In genomic region chr5:172953776-172954189, GRCh38 we compare ENCODE assay signal across 14 cellular contexts. TPM values are rescaled to one million over a fixed set of nuclear protein-coding genes. Genes with fewer than 3 reads are reported as not detected.
A peak's percentile ranks its signal among the peaks of the same experiment; 100 is the strongest.
DNase-seq lines count a peak whose midpoint lies in the region; ATAC-seq, FAIRE-seq and TF ChIP-seq lines count a peak whose summit lies in the region.
"Had no signal": no experiment of that assay in that cellular context is flagged by ENCODE, and none has a peak within 500 bp of the region (broad histone marks: within the 10 kb centered on the region; RNA-seq: fewer than 3 reads in every experiment).

No MANE protein-coding gene starts in this region.

- no peaks in the 10 kb centered on the region for H3K27me3 ChIP-seq in BJ (ENCODE audit: control insufficient read depth, insufficient read depth, low read length)
- no peaks in the 10 kb centered on the region for H3K27me3 ChIP-seq in esophagus muscularis mucosa
- H3K27me3 ChIP-seq in pancreas = no peaks in the 10 kb centered on the region
- H3K27me3 ChIP-seq: tibial nerve had no signal

- 40% methylated on average over 3 of the region's 3 CpGs for WGBS in esophagus muscularis mucosa
- WGBS in pancreas, 2 donors = 81 to 83% methylated on average over 3 of the region's 3 CpGs

- ATAC-seq in pancreas = no peak

- POLR2A ChIA-PET in BJ (lab: Charles Lee) (interaction anchor here (0.6 to 1.3 kb wide), 5 partner anchors 47 to 242 kb away, joined by 3 to 11 read pairs (median 4); no protein-coding TSS in a partner anchor), RWPE1 (lab: Yijun Ruan, JAX; ENCODE audit: low non-redundant PET) (no interaction called here)

- CTCF ChIA-PET in BJ (lab: Yijun Ruan, JAX) (interaction anchor here (0.8 to 2.7 kb wide), 6 partner anchors 22 to 247 kb away, joined by 3 to 19 read pairs (median 4); no protein-coding TSS in a partner anchor), RWPE1 (lab: Yijun Ruan, JAX) (interaction anchor here (0.6 to 2.2 kb wide), 3 partner anchors 21 to 248 kb away, joined by 3 to 8 read pairs (median 3); no protein-coding TSS in a partner anchor)

- H3K4me1 ChIP-seq in esophagus muscularis mucosa (peaks cover 10 to 65% (median 21%) of the 10 kb centered on the region in 4 donors), pancreas (no peaks in the 10 kb centered on the region)

- H3K27ac ChIP-seq in RWPE1 = peak overlapping the region; percentile 27; the same call in 1 of the 2 replicates
- peak overlapping the region; percentile 55 to 79 (median 70) for H3K27ac ChIP-seq in esophagus muscularis mucosa (replicated peaks in 1 of 4)
- H3K27ac ChIP-seq in pancreas = no peak overlapping the region

- no peak for FAIRE-seq in pancreas (lab: Jason Lieb, UNC)

- TF ChIP-seq CTCF in BJ (IDR thresholded peaks at IDR 0.05; ENCODE audit: insufficient read depth, low read depth, low read length) (no peak), RWPE1 (conservative IDR thresholded peaks at IDR 0.05; ENCODE audit: low read depth) (no peak), esophagus muscularis mucosa (IDR thresholded peaks at IDR 0.05) (no peak), pancreas (IDR thresholded peaks at IDR 0.05) (no peak)

- intact Hi-C loops in esophagus muscularis mucosa (cut with DNase I) (no loop called here), pancreas (cut with DNase I) (no loop called here)

- DNase-seq in BJ (ENCODE audit: low read depth) (peak; percentile 93), RWPE1 (ENCODE audit: low spot score) (peak; percentile 60), esophagus muscularis mucosa (ENCODE audit: extremely low spot score) (no peak), renal cortical epithelial cell (ENCODE audit: low read depth) (peak; percentile 28), NCI-H128 (lab: John Stamatoyannopoulos, UW; ENCODE audit: unreplicated experiment) (no peak), pancreas (no peak), Kasumi-1 (lab: John Stamatoyannopoulos, UW) (no peak), DMS153 treated with DMSO at 0.1 percent for 48 hours (lab: John Stamatoyannopoulos, UW; ENCODE audit: unreplicated experiment) (no peak)
- DNase-seq: activated CD4-positive, alpha-beta memory T cell treated with anti-CD3 and anti-CD28 coated beads for 36 hours; CD4-positive, alpha-beta memory T cell; hypothalamus; NCI-H2029; T-helper 2 cell had no signal

- no peak for TF ChIP-seq EP300 in esophagus muscularis mucosa (IDR thresholded peaks at IDR 0.05)

- TF ChIP-seq POLR2A in esophagus muscularis mucosa (IDR thresholded peaks at IDR 0.05; ENCODE audit: low read depth) = no peak

- H3K36me3 ChIP-seq in BJ (ENCODE audit: control insufficient read depth, insufficient read depth, low read length) (0 out of 2 replicates have a peak, but pooled peaks cover 2% of the 10 kb centered on the region), esophagus muscularis mucosa (peaks cover 0 to 23% (median 17%) of the 10 kb centered on the region in 4 donors), pancreas (peaks cover 0 to 9% (median 0%) of the 10 kb centered on the region in 3 donors)

- H3K4me3 ChIP-seq in BJ (ENCODE audit: low read depth, low read length) (no peak overlapping the region), esophagus muscularis mucosa (peak overlapping the region in 2 of 4 donors; percentile 4 to 9), pancreas (no peak overlapping the region)
- H3K4me3 ChIP-seq: tibial nerve had no signal

- H3K9me3 ChIP-seq in esophagus muscularis mucosa = no peaks in the 10 kb centered on the region
- no peaks in the 10 kb centered on the region for H3K9me3 ChIP-seq in pancreas
- H3K9me3 ChIP-seq: tibial nerve had no signal

RNA-seq across cellular contexts. Expression of gene RPL26L1, which starts 5.4 kb away (rescaled TPM):
- 102 and 113 TPM in 2 replicates for polyA plus RNA-seq in BJ (2011; rRNA removed)
- 31.6 and 57.6 TPM in 2 replicates for polyA minus RNA-seq in BJ (2011; rRNA and poly(A)+ RNA removed)
- total RNA-seq in esophagus muscularis mucosa = 10 to 100 TPM; 17.8 to 25.8 (median 22.1) TPM
- total RNA-seq in renal cortical epithelial cell = 36.0 and 53.5 TPM in 2 replicates
- 10 to 100 TPM in 3 of 6 donors, 1 to 10 TPM in 3; 6.2 to 13.7 (median 10.1) TPM for total RNA-seq in pancreas
- 10 to 100 TPM; 19.3 to 29.5 TPM for polyA plus RNA-seq in pancreas

RNA-seq across cellular contexts. Expression of gene ATP6V0E1, which starts 29.8 kb away (rescaled TPM):
- polyA plus RNA-seq in BJ (2011; rRNA removed) (491 and 500 TPM in 2 replicates), pancreas (100 to 1,000 TPM; 115 to 162 TPM)
- polyA minus RNA-seq in BJ (2011; rRNA and poly(A)+ RNA removed) = 96.5 and 142 TPM in 2 replicates
- total RNA-seq in esophagus muscularis mucosa (100 to 1,000 TPM; 106 to 210 (median 133) TPM), renal cortical epithelial cell (282 and 284 TPM in 2 replicates), pancreas (100 to 1,000 TPM in 1 of 6 donors, 10 to 100 TPM in 5; 60.3 to 135 (median 78.0) TPM)

Comparison
In these comparisons a context has a peak if more than half of its experiments do, and no peak if none do; other contexts are left out.
1. DNase-seq: peak in BJ (single experiment), RWPE1 (single experiment) and renal cortical epithelial cell (single experiment); none in esophagus muscularis mucosa (single experiment), NCI-H128 (single experiment), pancreas (0 of 6), Kasumi-1 (0 of 2) and DMS153 treated with DMSO at 0.1 percent for 48 hours (single experiment).
2. H3K27ac ChIP-seq: peak in RWPE1 (single experiment) and esophagus muscularis mucosa (4 of 4); none in pancreas (0 of 4).